Comparison of ENCODE assay signal across 19 cellular contexts in the genomic region with DNA sequence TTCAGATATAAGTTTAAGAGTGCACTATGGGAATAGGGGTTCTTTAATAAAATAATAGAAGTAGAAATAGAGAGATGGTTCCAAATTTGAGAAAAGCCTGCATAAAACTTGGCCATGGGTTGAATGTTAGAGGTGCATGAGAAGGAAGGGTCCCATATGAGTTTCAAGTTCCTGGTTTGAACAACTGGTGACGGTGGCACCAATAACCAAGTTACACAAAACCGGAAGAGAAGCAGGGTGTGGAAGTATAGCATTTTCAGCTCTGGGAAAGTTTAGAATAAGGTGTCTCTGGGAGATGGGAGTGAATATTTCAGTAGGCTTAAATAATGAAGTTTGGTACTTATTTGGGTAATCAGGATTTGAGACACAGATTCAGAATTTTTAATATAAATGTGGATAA. TPM values are rescaled to one million over a fixed set of nuclear protein-coding genes. Genes with fewer than 3 reads are reported as not detected.
DNase-seq lines count a peak whose midpoint lies in the region; ATAC-seq and TF ChIP-seq lines count a peak whose summit lies in the region.
"Had no signal": no experiment of that assay in that cellular context is flagged by ENCODE, and none has a peak within 500 bp of the region (broad histone marks: within the 10 kb centered on the region; RNA-seq: fewer than 3 reads in every experiment).

No MANE protein-coding gene starts in this region.

- H3K4me1 Mint-ChIP-seq in activated naive CD4-positive, alpha-beta T cell treated with anti-CD3 and anti-CD28 coated beads for 36 hours (ENCODE audit: low read depth): peaks cover 58% of the 10 kb centered on the region
- H3K4me1 Mint-ChIP-seq in immature natural killer cell: peaks cover 70 to 83% of the 10 kb centered on the region in 2 donors
- peaks cover 40% of the 10 kb centered on the region for H3K4me1 Mint-ChIP-seq in HFFc6 (ENCODE audit: low read depth)

- CTCF ChIA-PET in activated naive CD4-positive, alpha-beta T cell treated with anti-CD3 and anti-CD28 coated beads for 36 hours (lab: Charles Lee): interaction anchor here (1.7 kb wide), 1 partner anchor 11 kb away, joined by 5 read pairs; no protein-coding TSS in a partner anchor

- no peak for TF ChIP-seq CTCF in thoracic aorta (IDR thresholded peaks at IDR 0.05)
- no peak for TF ChIP-seq CTCF in HFFc6 (IDR thresholded peaks at IDR 0.05)

- peak overlapping the region; percentile 5 for H3K4me3 Mint-ChIP-seq in activated naive CD4-positive, alpha-beta T cell treated with anti-CD3 and anti-CD28 coated beads for 36 hours
- peak overlapping the region; percentile 92 to 99 (median 98) for H3K4me3 Mint-ChIP-seq in immature natural killer cell
- no peak overlapping the region for H3K4me3 Mint-ChIP-seq in HFFc6

- no peaks in the 10 kb centered on the region for H3K27me3 Mint-ChIP-seq in activated naive CD4-positive, alpha-beta T cell treated with anti-CD3 and anti-CD28 coated beads for 36 hours (ENCODE audit: low read depth)
- H3K27me3 Mint-ChIP-seq in immature natural killer cell (ENCODE audit: low read depth in 3 of 3) (peaks cover 0 to 3% (median 0%) of the 10 kb centered on the region in 3 donors), HFFc6 (ENCODE audit: insufficient read depth) (peaks cover 2% of the 10 kb centered on the region; the same call in 1 of the 2 replicates)

- H3K27ac ChIP-seq in thoracic aorta: no peak overlapping the region
- H3K27ac ChIP-seq: parathyroid adenoma, vagina, WERI-Rb-1 had no signal

- H3K4me1 ChIP-seq in thoracic aorta (ENCODE audit: control insufficient read depth in 1 of 2, low read depth in 2 of 2): peaks cover 3 to 13% of the 10 kb centered on the region in 2 donors
- H3K4me1 ChIP-seq: parathyroid adenoma had no signal

- H3K9me3 Mint-ChIP-seq in activated naive CD4-positive, alpha-beta T cell treated with anti-CD3 and anti-CD28 coated beads for 36 hours: no peaks in the 10 kb centered on the region
- H3K9me3 Mint-ChIP-seq in immature natural killer cell (no peaks in the 10 kb centered on the region), HFFc6 (no peaks in the 10 kb centered on the region)

- ATAC-seq in thoracic aorta (ENCODE audit: insufficient number of reproducible peaks, low FRiP score, low read depth): no peak
- ATAC-seq: esophagus mucosa had no signal

- H3K36me3 ChIP-seq in thoracic aorta: no peaks in the 10 kb centered on the region
- H3K36me3 ChIP-seq: WERI-Rb-1 had no signal

- H3K27me3 ChIP-seq in thoracic aorta (replicated peaks; ENCODE audit: insufficient read depth): no peaks in the 10 kb centered on the region
- H3K27me3 ChIP-seq: vagina had no signal

- no peaks in the 10 kb centered on the region for H3K9me3 ChIP-seq in thoracic aorta
- H3K9me3 ChIP-seq: vagina had no signal

- no peak overlapping the region for H3K27ac Mint-ChIP-seq in activated naive CD4-positive, alpha-beta T cell treated with anti-CD3 and anti-CD28 coated beads for 36 hours
- H3K27ac Mint-ChIP-seq in immature natural killer cell: peak overlapping the region; percentile 43 to 96 (median 86)
- no peak overlapping the region for H3K27ac Mint-ChIP-seq in HFFc6

- peak overlapping the region; percentile 10 for H3K4me3 ChIP-seq in thoracic aorta
- H3K4me3 ChIP-seq: vagina had no signal

- H3K36me3 Mint-ChIP-seq in activated naive CD4-positive, alpha-beta T cell treated with anti-CD3 and anti-CD28 coated beads for 36 hours (ENCODE audit: low read depth): peaks cover 26% of the 10 kb centered on the region
- H3K36me3 Mint-ChIP-seq in immature natural killer cell (peaks cover 22 to 53% (median 45%) of the 10 kb centered on the region in 3 donors), HFFc6 (ENCODE audit: low read depth) (peaks cover 8% of the 10 kb centered on the region; the same call in 1 of the 2 replicates)

- no peak for DNase-seq in activated naive CD4-positive, alpha-beta T cell treated with anti-CD3 and anti-CD28 coated beads for 36 hours
- DNase-seq in activated naive CD4-positive, alpha-beta T cell treated with anti-CD3 and anti-CD28 coated beads, Interleukin-2, amount 50 U/mL, for 16 hours: no peak
- DNase-seq in NAMALWA (ENCODE audit: low spot score): peak; percentile 25
- DNase-seq in immature natural killer cell: peak in 1 of 3 donors; percentile 23
- no peak for DNase-seq in thoracic aorta (ENCODE audit: low spot score)
- DNase-seq in HFFc6: no peak
- DNase-seq in H4 (ENCODE audit: low spot score): no peak
- no peak for DNase-seq in NCI-H1092 treated with DMSO at 0.1 percent for 48 hours (lab: John Stamatoyannopoulos, UW)
- DNase-seq: activated effector memory CD4-positive, alpha-beta T cell treated with Interleukin-2 at 50 U/mL for 16 hours; hippocampal formation; NCI-H1105; NCI-H526 treated with DMSO at 0.1 percent for 48 hours; SIG-M5; WERI-Rb-1 had no signal

- intact Hi-C loops in activated naive CD4-positive, alpha-beta T cell treated with anti-CD3 and anti-CD28 coated beads for 36 hours (cut with micrococcal nuclease): loop anchor here (5.0 kb wide), 1 partner anchor 990 kb away; the partner anchor contains the start of gene MSANTD4

RNA-seq across cellular contexts. Expression of gene CASP1, which starts 2.4 kb away (rescaled TPM):
- total RNA-seq in activated naive CD4-positive, alpha-beta T cell treated with anti-CD3 and anti-CD28 coated beads for 36 hours: 10 to 100 TPM; 23.8 to 24.5 TPM
- polyA plus RNA-seq in immature natural killer cell: 100 to 1,000 TPM; 107 to 166 (median 115) TPM
- total RNA-seq in thoracic aorta: 10 to 100 TPM in 1 of 2 donors, 1 to 10 TPM in 1; 9.1 to 10.1 TPM
- total RNA-seq in HFFc6 (2021; fragmentation: NEBNext Ultra II Directional; extraction: Animal tissue kit (Norgen Biotek cat#: 25700)): 10 to 100 TPM; 13.1 to 23.6 (median 21.1) TPM
- 14.2 and 28.6 TPM in 2 replicates for total RNA-seq in H4 (2014; rRNA removed; shearing (Covaris generic))

RNA-seq across cellular contexts. Expression of gene CASP5, which starts 9.5 kb away (rescaled TPM):
- not detected for total RNA-seq in activated naive CD4-positive, alpha-beta T cell treated with anti-CD3 and anti-CD28 coated beads for 36 hours
- not detected for polyA plus RNA-seq in immature natural killer cell
- 1 to 10 TPM in 1 of 2 donors, not detected in 1; 4.0 TPM for total RNA-seq in thoracic aorta
- not detected for total RNA-seq in HFFc6 (2021; fragmentation: NEBNext Ultra II Directional; extraction: Animal tissue kit (Norgen Biotek cat#: 25700))
- not detected in 2 replicates for total RNA-seq in H4 (2014; rRNA removed; shearing (Covaris generic))
- total RNA-seq: cerebellum, Daoy, esophagus mucosa, vagina had no signal

RNA-seq across cellular contexts. Expression of gene CARD16, which starts 12.6 kb away (rescaled TPM):
- 10 to 100 TPM in 1 of 2 experiments, 1 to 10 TPM in 1; 9.5 to 10.9 TPM for total RNA-seq in activated naive CD4-positive, alpha-beta T cell treated with anti-CD3 and anti-CD28 coated beads for 36 hours
- polyA plus RNA-seq in immature natural killer cell: 100 to 1,000 TPM; 297 to 386 (median 368) TPM
- total RNA-seq in thoracic aorta: 10 to 100 TPM in 1 of 2 donors, under 1 TPM in 1; 0.81 to 13.5 TPM
- 10 to 100 TPM in 1 of 6 experiments, 1 to 10 TPM in 5; 6.4 to 11.2 (median 9.4) TPM for total RNA-seq in HFFc6 (2021; fragmentation: NEBNext Ultra II Directional; extraction: Animal tissue kit (Norgen Biotek cat#: 25700))
- total RNA-seq in H4 (2014; rRNA removed; shearing (Covaris generic)): 80.6 and 105 TPM in 2 replicates
- total RNA-seq: cerebellum had no signal

Comparison
In these comparisons a context has a peak if more than half of its experiments do, and no peak if none do; other contexts are left out.
1. H3K27ac Mint-ChIP-seq: peak in immature natural killer cell (6 of 6); none in activated naive CD4-positive, alpha-beta T cell treated with anti-CD3 and anti-CD28 coated beads for 36 hours (single experiment) and HFFc6 (single experiment).